Comparison of ENCODE assay signal across 8 cellular contexts in genomic region chr3:12483364-12483763, GRCh38. TPM values are rescaled to one million over a fixed set of nuclear protein-coding genes. Genes with fewer than 3 reads are reported as not detected.
A peak's percentile ranks its signal among the peaks of the same experiment; 100 is the strongest.
DNase-seq lines count a peak whose midpoint lies in the region; ATAC-seq and TF ChIP-seq lines count a peak whose summit lies in the region.

No MANE protein-coding gene starts in this region.

- no peaks in the 10 kb centered on the region for H3K36me3 Mint-ChIP-seq in endodermal cell (ENCODE audit: low read depth)

- peak overlapping the region; percentile 85 for H3K4me3 Mint-ChIP-seq in endodermal cell

- peaks cover 22% of the 10 kb centered on the region for H3K36me3 ChIP-seq in OCI-LY3 (replicated peaks; ENCODE audit: low read depth, low read length)
- peaks cover 4% of the 10 kb centered on the region for H3K36me3 ChIP-seq in endodermal cell (ENCODE audit: control insufficient read depth, insufficient read depth, low read length)

- peak; percentile 26 for DNase-seq in NCI-H2227 (lab: John Stamatoyannopoulos, UW; ENCODE audit: unreplicated experiment)
- no peak for DNase-seq in NCI-H2227 treated with DMSO at 0.1 percent for 48 hours (lab: John Stamatoyannopoulos, UW)
- no peak for DNase-seq in endodermal cell
- DNase-seq in retinal pigment epithelial cell (ENCODE audit: low read depth) = no peak
- no peak for DNase-seq in DMS79 (lab: John Stamatoyannopoulos, UW)
- no peak for DNase-seq in effector CD4-positive, alpha-beta T cell

- peak overlapping the region; percentile 87 for H3K4me3 ChIP-seq in OCI-LY3 (ENCODE audit: low read length)
- peak overlapping the region; percentile 91 for H3K4me3 ChIP-seq in endodermal cell (ENCODE audit: low read length)
- peak overlapping the region; percentile 80 for H3K4me3 ChIP-seq in retinal pigment epithelial cell (ENCODE audit: low read length)

- H3K27me3 ChIP-seq in OCI-LY3 (ENCODE audit: low read depth, low read length) = no peaks in the 10 kb centered on the region
- H3K27me3 ChIP-seq in endodermal cell (ENCODE audit: control insufficient read depth, insufficient read depth, low read length, poor library complexity, severe bottlenecking) = no peaks in the 10 kb centered on the region

- H3K79me2 ChIP-seq in OCI-LY3 (ENCODE audit: low read length) = peaks cover 40% of the 10 kb centered on the region

- TF ChIP-seq CTCF in OCI-LY3 (IDR thresholded peaks at IDR 0.05; ENCODE audit: low read depth, low read length) = no peak
- TF ChIP-seq CTCF in endodermal cell (conservative IDR thresholded peaks at IDR 0.05) = no peak
- TF ChIP-seq CTCF in retinal pigment epithelial cell (conservative IDR thresholded peaks at IDR 0.05; ENCODE audit: low read depth, low read length) = no peak

- WGBS in endodermal cell (ENCODE audit: insufficient coverage in 1 of 2, insufficient read length in 1 of 2), 2 experiments = 95 to 100% methylated on average over 1 to 2 of the region's 2 CpGs

- H3K27me3 Mint-ChIP-seq in endodermal cell (ENCODE audit: insufficient read depth) = no peaks in the 10 kb centered on the region

- H3K9me3 ChIP-seq in OCI-LY3 (ENCODE audit: insufficient read depth, low read length) (no peaks in the 10 kb centered on the region), endodermal cell (ENCODE audit: control insufficient read depth, low read length) (no peaks in the 10 kb centered on the region)

- H3K9me3 Mint-ChIP-seq in endodermal cell = no peaks in the 10 kb centered on the region

- peaks cover 27% of the 10 kb centered on the region for H3K4me1 Mint-ChIP-seq in endodermal cell

- 0 out of 2 replicates have a peak, but pooled peaks cover 4% of the 10 kb centered on the region for H4K20me1 ChIP-seq in OCI-LY3 (ENCODE audit: insufficient read depth, low read length)

- peak overlapping the region; percentile 92 for H2AFZ ChIP-seq in OCI-LY3 (ENCODE audit: low read depth, low read length)

- peak overlapping the region; percentile 15 for H3K27ac Mint-ChIP-seq in endodermal cell

- H3K4me1 ChIP-seq in OCI-LY3 (ENCODE audit: low read length) = peaks cover 18% of the 10 kb centered on the region
- no peaks in the 10 kb centered on the region for H3K4me1 ChIP-seq in endodermal cell (ENCODE audit: control insufficient read depth, insufficient read depth, low read length)

- no peak for ATAC-seq in GM18870 (IDR thresholded peaks at IDR 0.05; ENCODE audit: unreplicated experiment)

- H3K9ac ChIP-seq in OCI-LY3 (ENCODE audit: low read length) (peak overlapping the region; percentile 65), endodermal cell (ENCODE audit: extremely low read depth, low read length, poor library complexity, severe bottlenecking) (peak overlapping the region; percentile 76)

- no peak overlapping the region for H3K27ac ChIP-seq in OCI-LY3 (ENCODE audit: low read length)
- H3K27ac ChIP-seq in endodermal cell (ENCODE audit: low read depth, low read length) = no peak overlapping the region

- H3K4me2 ChIP-seq in OCI-LY3 (ENCODE audit: low read length) = peak overlapping the region; percentile 95

RNA-seq across cellular contexts. Expression of gene TSEN2, which starts 0.9 kb away (rescaled TPM):
- 10 to 100 TPM; 16.6 to 18.2 TPM for total RNA-seq in endodermal cell
- polyA plus RNA-seq in endodermal cell (2013, experiment 1 of 2) = 20.4 TPM
- polyA plus RNA-seq in endodermal cell (2013, experiment 2 of 2) = 21.9 TPM
